In the genomic region with DNA sequence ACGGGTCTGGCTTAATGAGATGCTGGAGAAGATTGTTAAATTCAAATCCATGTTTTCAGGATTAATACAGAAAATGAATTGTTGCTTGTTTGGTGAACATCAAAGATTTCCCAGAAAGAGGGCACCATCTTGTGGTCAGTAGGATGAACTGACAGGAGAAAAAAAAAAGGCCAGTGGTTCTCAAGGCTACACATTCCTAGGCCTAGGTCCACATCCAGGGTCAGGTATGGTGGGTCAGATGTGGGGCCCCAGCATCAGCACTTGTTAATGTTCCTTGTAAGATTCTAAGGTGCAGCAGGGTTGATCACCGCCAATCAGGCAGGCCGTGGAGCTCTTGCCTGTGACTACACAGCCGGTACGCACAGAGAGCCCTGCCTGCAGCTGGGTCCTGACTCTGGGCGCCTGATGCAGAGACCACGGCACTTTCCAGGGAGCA, we compare ENCODE assay signal across 10 cellular contexts. TPM values are rescaled to one million over a fixed set of nuclear protein-coding genes. Genes with fewer than 3 reads are reported as not detected.
DNase-seq lines count a peak whose midpoint lies in the region; ATAC-seq and TF ChIP-seq lines count a peak whose summit lies in the region.
"Had no signal": no experiment of that assay in that cellular context is flagged by ENCODE, and none has a peak within 500 bp of the region (broad histone marks: within the 10 kb centered on the region; RNA-seq: fewer than 3 reads in every experiment).

No MANE protein-coding gene starts in this region.

- H3K27me3 Mint-ChIP-seq in mesothelial cell of epicardium (ENCODE audit: low read depth): no peaks in the 10 kb centered on the region
- H3K27me3 Mint-ChIP-seq: dendritic cell treated with granulocyte-macrophage colony-stimulating factor and Interleukin-4, amounts not matched to agents 40 ng/mL and 50 ng/mL, for 4 days had no signal

- H3K27ac Mint-ChIP-seq in mesothelial cell of epicardium: no peak overlapping the region
- H3K27ac Mint-ChIP-seq: dendritic cell treated with granulocyte-macrophage colony-stimulating factor and Interleukin-4, amounts not matched to agents 40 ng/mL and 50 ng/mL, for 4 days had no signal

- H3K27me3 ChIP-seq in AG04450 (ENCODE audit: control insufficient read depth, insufficient read depth, low read length): peaks cover 9% of the 10 kb centered on the region

- peaks cover 29% of the 10 kb centered on the region for H3K4me1 Mint-ChIP-seq in mesothelial cell of epicardium

- POLR2A ChIA-PET in AG04450 (lab: Yijun Ruan, JAX): interaction anchor here (0.7 kb wide), 1 partner anchor 232 kb away, joined by 3 read pairs; no protein-coding TSS in a partner anchor

- CTCF ChIA-PET in AG04450 (lab: Charles Lee): interaction anchor here (0.5 to 2.8 kb wide), 7 partner anchors 27 to 547 kb away, joined by 3 to 13 read pairs (median 3); no protein-coding TSS in a partner anchor

- ATAC-seq in GM18520 (IDR thresholded peaks at IDR 0.05; ENCODE audit: unreplicated experiment) (no peak), GM18511 (IDR thresholded peaks at IDR 0.05; ENCODE audit: unreplicated experiment) (no peak)

- TF ChIP-seq CTCF in AG04450 (IDR thresholded peaks at IDR 0.05; ENCODE audit: low read depth, low read length) (peak; percentile 90), GM12875 (IDR thresholded peaks at IDR 0.05; ENCODE audit: borderline replicate concordance, insufficient read depth, low read depth, low read length) (peak; percentile 57; the same call in 1 of the 2 replicates), mesothelial cell of epicardium (IDR thresholded peaks at IDR 0.05; ENCODE audit: unreplicated experiment) (peak; percentile 88)

- DNase-seq in AG04450 (ENCODE audit: low read depth, low spot score) (peak; percentile 7), NCI-H748 treated with DMSO at 0.1 percent for 48 hours (lab: John Stamatoyannopoulos, UW) (peak; percentile 35), dermis microvascular lymphatic vessel endothelial cell (ENCODE audit: low read depth in 2 of 2) (peak; percentile 37 to 57), mesothelial cell of epicardium (ENCODE audit: low spot score in 2 of 2, unreplicated experiment in 2 of 2) (no peak), HPDE6-E6E7 (ENCODE audit: extremely low spot score) (no peak)

- H3K27ac ChIP-seq in AG04450 (ENCODE audit: low read depth, low read length): no peak overlapping the region

- H3K36me3 Mint-ChIP-seq in mesothelial cell of epicardium: peaks cover 2% of the 10 kb centered on the region

- H3K9me3 Mint-ChIP-seq in mesothelial cell of epicardium: no peaks in the 10 kb centered on the region
- H3K9me3 Mint-ChIP-seq: dendritic cell treated with granulocyte-macrophage colony-stimulating factor and Interleukin-4, amounts not matched to agents 40 ng/mL and 50 ng/mL, for 4 days had no signal

- no peak overlapping the region for H3K4me3 Mint-ChIP-seq in mesothelial cell of epicardium
- H3K4me3 Mint-ChIP-seq: dendritic cell treated with granulocyte-macrophage colony-stimulating factor and Interleukin-4, amounts not matched to agents 40 ng/mL and 50 ng/mL, for 4 days had no signal

- no peak overlapping the region for H3K4me3 ChIP-seq in AG04450 (ENCODE audit: low read depth, low read length)
- H3K4me3 ChIP-seq in GM12875 (ENCODE audit: low read depth, low read length): no peak overlapping the region
- H3K4me3 ChIP-seq: HAP-1 had no signal

- no peaks in the 10 kb centered on the region for H3K9me3 ChIP-seq in AG04450 (ENCODE audit: control insufficient read depth, insufficient read depth, low read length)
- H3K9me3 ChIP-seq: HAP-1 had no signal

RNA-seq across cellular contexts. Expression of a gene that starts 34.0 kb away (rescaled TPM):
- 32.7 and 36.7 TPM in 2 replicates for polyA plus RNA-seq in AG04450 (2011; rRNA removed)
- polyA minus RNA-seq in AG04450 (2011; rRNA and poly(A)+ RNA removed): 136 and 171 TPM in 2 replicates
- 10.7 and 15.8 TPM in 2 replicates for total RNA-seq in dermis microvascular lymphatic vessel endothelial cell
- 56.6 to 58.3 TPM (median 57.9 TPM) in 3 replicates for total RNA-seq in mesothelial cell of epicardium

Comparison
In these comparisons a context has a peak if more than half of its experiments do, and no peak if none do; other contexts are left out.
1. DNase-seq: peak in AG04450 (single experiment), NCI-H748 treated with DMSO at 0.1 percent for 48 hours (single experiment) and dermis microvascular lymphatic vessel endothelial cell (2 of 2); none in mesothelial cell of epicardium (0 of 2) and HPDE6-E6E7 (single experiment).
2. Peak in every context shown above with its lines, with median percentiles within 50 percentile points of each other: CTCF ChIP-seq.